Comparison of ENCODE assay signal across 1 cellular context in the genomic region with DNA sequence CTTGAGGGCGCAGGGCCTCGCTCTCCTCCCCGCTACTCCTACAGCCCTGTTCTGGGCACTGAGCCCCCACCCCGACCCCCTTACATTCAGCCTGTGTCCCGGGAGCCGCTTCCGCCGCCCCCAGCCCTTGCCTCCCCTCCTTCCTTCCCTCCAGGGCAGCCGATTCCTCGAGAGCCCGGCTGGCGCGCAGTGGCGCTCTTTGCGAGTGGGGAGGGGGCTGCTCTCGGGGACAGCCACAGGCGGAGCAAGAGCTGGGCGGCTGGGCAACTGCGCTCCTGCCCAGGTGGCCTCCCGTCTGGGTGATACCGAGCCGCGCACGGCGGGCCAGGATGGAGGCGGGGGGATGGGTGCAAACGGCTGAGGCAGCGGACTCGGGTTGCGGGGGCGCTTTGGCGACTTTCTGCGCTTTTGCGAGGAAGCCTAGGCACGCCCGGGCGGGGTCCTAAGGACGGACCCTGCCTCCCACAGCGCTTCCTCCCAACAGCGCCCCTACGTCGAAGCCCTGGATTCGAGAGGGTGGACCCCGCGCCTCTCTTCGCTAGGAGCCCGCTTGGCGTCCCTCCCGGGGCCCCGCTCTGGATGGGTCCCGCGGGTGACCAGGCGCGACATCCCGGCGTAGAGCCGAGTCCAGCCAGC.
TF ChIP-seq lines count a peak whose summit lies in the region.

No MANE protein-coding gene starts in this region.

TF ChIP-seq in HEK293, 187 proteins besides CTCF, POLR2A, EP300 and RAD21 (continued from another document):
- TF ChIP-seq ZSCAN5A (tag by site-specific recombination; IDR thresholded peaks at IDR 0.05): no peak
- no peak for TF ChIP-seq ZNF112 (tag by site-specific recombination; IDR thresholded peaks at IDR 0.05)
- TF ChIP-seq ZNF366 (tag by site-specific recombination; conservative IDR thresholded peaks at IDR 0.05): 0 out of 2 replicates have a peak, but pooled peaks have one; percentile 10
- TF ChIP-seq SETDB1 (IDR thresholded peaks at IDR 0.05; ENCODE audit: insufficient read length, low read length): no peak
- TF ChIP-seq ZNF416 (tag by site-specific recombination; IDR thresholded peaks at IDR 0.05): no peak
- TF ChIP-seq ZBTB20 (tag by site-specific recombination; IDR thresholded peaks at IDR 0.05): peak; percentile 97
- TF ChIP-seq HOXA7 (CRISPR knock-in tag; IDR thresholded peaks at IDR 0.05; ENCODE audit: borderline replicate concordance): no peak
- no peak for TF ChIP-seq ZNF76 (tag by site-specific recombination; IDR thresholded peaks at IDR 0.05; ENCODE audit: borderline replicate concordance, low read depth)
- no peak for TF ChIP-seq ZSCAN30 (tag by site-specific recombination; IDR thresholded peaks at IDR 0.05)
- TF ChIP-seq ZBTB48 (tag by site-specific recombination; IDR thresholded peaks at IDR 0.05): peak; percentile 86
- TF ChIP-seq ZNF548 (tag by site-specific recombination; IDR thresholded peaks at IDR 0.05): no peak
- no peak for TF ChIP-seq ZNF302 (tag by site-specific recombination; IDR thresholded peaks at IDR 0.05; ENCODE audit: low read depth)
- peak; percentile 32; the same call in 1 of the 2 replicates for TF ChIP-seq ZNF394 (tag by site-specific recombination; IDR thresholded peaks at IDR 0.05; ENCODE audit: borderline replicate concordance)
- TF ChIP-seq ZNF791 (tag by site-specific recombination; IDR thresholded peaks at IDR 0.05): no peak
- peak; percentile 44 for TF ChIP-seq ZFHX2 (tag by site-specific recombination; conservative IDR thresholded peaks at IDR 0.05)
- no peak for TF ChIP-seq ZNF560 (tag by site-specific recombination; IDR thresholded peaks at IDR 0.05; ENCODE audit: borderline replicate concordance)
- no peak for TF ChIP-seq ZNF654 (tag by site-specific recombination; IDR thresholded peaks at IDR 0.05; ENCODE audit: low read depth)
- TF ChIP-seq HOXC10 (CRISPR knock-in tag; IDR thresholded peaks at IDR 0.05): no peak
- peak; percentile 99; the same call in 1 of the 2 replicates for TF ChIP-seq ZNF335 (tag by site-specific recombination; conservative IDR thresholded peaks at IDR 0.05)
